ENCODE assay signal across 1 cellular context in genomic region chr15:37733628-37734027, GRCh38.
A peak's percentile ranks its signal among the peaks of the same experiment; 100 is the strongest.
TF ChIP-seq lines count a peak whose summit lies in the region.

No MANE protein-coding gene starts in this region.

TF ChIP-seq in SK-N-SH, 30 proteins besides CTCF, POLR2A, EP300 and RAD21 (continued from another document):
- TF ChIP-seq SIN3A (IDR thresholded peaks at IDR 0.05; ENCODE audit: borderline replicate concordance, low read depth, low read length) (no peak), JUND (IDR thresholded peaks at IDR 0.05) (peak; percentile 29; the same call in 1 of the 2 replicates), TEAD4 (IDR thresholded peaks at IDR 0.05; ENCODE audit: borderline replicate concordance, insufficient read depth) (no peak), RXRA (IDR thresholded peaks at IDR 0.05; ENCODE audit: borderline replicate concordance, low read depth) (no peak), ZBTB33 (IDR thresholded peaks at IDR 0.05; ENCODE audit: borderline replicate concordance, low read depth) (no peak)
